11 cellular contexts compared by ENCODE assay signal in the genomic region with DNA sequence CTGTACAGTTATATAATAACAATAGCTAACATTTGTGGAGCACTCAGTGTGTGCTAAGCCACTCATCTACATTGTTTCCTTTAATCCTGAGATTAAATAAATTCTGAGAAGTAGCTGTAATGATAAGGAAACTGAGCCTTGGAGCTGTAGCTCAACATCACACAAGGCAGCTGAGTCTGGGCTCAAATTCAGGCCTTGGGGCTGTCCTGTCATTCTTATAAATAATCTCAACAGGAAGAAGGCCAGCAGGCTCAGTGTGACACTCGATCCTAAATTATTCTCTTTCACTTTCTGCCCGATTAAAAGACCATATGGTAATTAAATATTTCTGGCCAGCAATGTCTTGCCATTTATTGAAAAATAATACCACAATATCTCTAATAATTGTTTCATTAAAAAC. TPM values are rescaled to one million over a fixed set of nuclear protein-coding genes. Genes with fewer than 3 reads are reported as not detected.
A peak's percentile ranks its signal among the peaks of the same experiment; 100 is the strongest.
DNase-seq lines count a peak whose midpoint lies in the region; ATAC-seq, FAIRE-seq and TF ChIP-seq lines count a peak whose summit lies in the region.
"Had no signal": no experiment of that assay in that cellular context is flagged by ENCODE, and none has a peak within 500 bp of the region (broad histone marks: within the 10 kb centered on the region; RNA-seq: fewer than 3 reads in every experiment).

No MANE protein-coding gene starts in this region.

- H3K27me3 Mint-ChIP-seq in nephron (ENCODE audit: low read depth) = no peaks in the 10 kb centered on the region
- H3K27me3 Mint-ChIP-seq: activated CD4-positive, alpha-beta T cell treated with anti-CD3 and anti-CD28 coated beads, Interleukin-2, amount 10 ng/mL, durations not matched to agents 24 days and 14 days; stimulated activated naive CD8-positive, alpha-beta T cell treated with anti-CD3 and anti-CD28 coated beads, Interleukin-15, Interleukin-2, amounts not matched to agents 100 ng/mL and 50 ng/mL, for 24 hours had no signal

- H3K9me3 Mint-ChIP-seq in nephron = no peaks in the 10 kb centered on the region
- H3K9me3 Mint-ChIP-seq: activated CD4-positive, alpha-beta T cell treated with anti-CD3 and anti-CD28 coated beads, Interleukin-2, amount 10 ng/mL, durations not matched to agents 24 days and 14 days; stimulated activated naive CD8-positive, alpha-beta T cell treated with anti-CD3 and anti-CD28 coated beads, Interleukin-15, Interleukin-2, amounts not matched to agents 100 ng/mL and 50 ng/mL, for 24 hours had no signal

- 0 out of 2 replicates have a peak overlapping the region, but pooled peaks have one; percentile 1 for H3K4me2 ChIP-seq in K562 (ENCODE audit: insufficient read depth, low read length)

- peak overlapping the region; percentile 21 to 51 (median 43) for H3K27ac Mint-ChIP-seq in nephron
- H3K27ac Mint-ChIP-seq: stimulated activated naive CD8-positive, alpha-beta T cell treated with anti-CD3 and anti-CD28 coated beads, Interleukin-15, Interleukin-2, amounts not matched to agents 100 ng/mL and 50 ng/mL, for 24 hours had no signal

- peaks cover 48% of the 10 kb centered on the region for H3K4me1 Mint-ChIP-seq in nephron

- FAIRE-seq in K562 (lab: Jason Lieb, UNC) = no peak
- FAIRE-seq: GM12892 had no signal

- peak overlapping the region; percentile 20; the same call in 1 of the 2 replicates for H2AFZ ChIP-seq in K562 (ENCODE audit: low read depth, low read length)

- intact Hi-C loops in K562 (cut with micrococcal nuclease) = no loop called here

- no peaks in the 10 kb centered on the region for H3K79me2 ChIP-seq in K562 (ENCODE audit: control insufficient read depth, insufficient read depth, low read length)

- BruUV-seq in K562 (replicated peaks; lab: Mats Ljungman, UMichigan) = no TSS peak

- H3K4me3 Mint-ChIP-seq in nephron = no peak overlapping the region
- H3K4me3 Mint-ChIP-seq: activated CD4-positive, alpha-beta T cell treated with anti-CD3 and anti-CD28 coated beads, Interleukin-2, amount 10 ng/mL, durations not matched to agents 24 days and 14 days; stimulated activated naive CD8-positive, alpha-beta T cell treated with anti-CD3 and anti-CD28 coated beads, Interleukin-15, Interleukin-2, amounts not matched to agents 100 ng/mL and 50 ng/mL, for 24 hours had no signal

- H3K27ac ChIP-seq in K562 (ENCODE audit: extremely low read depth, low read depth, low read length) = 0 out of 3 replicates have a peak overlapping the region, but pooled peaks have one; percentile 8

- no peak for TF ChIP-seq CTCF in K562 (IDR thresholded peaks at IDR 0.05 in 2 of 3, conservative IDR thresholded peaks at IDR 0.05 in 1 of 3; ENCODE audit: insufficient read depth in 2 of 3, low read depth in 1 of 3, low read length in 3 of 3)
- TF ChIP-seq CTCF in nephron (IDR thresholded peaks at IDR 0.05; ENCODE audit: unreplicated experiment in 3 of 3) = no peak

- H3K36me3 ChIP-seq in K562 (ENCODE audit: control insufficient read depth, insufficient read depth, low read length) = no peaks in the 10 kb centered on the region

- DNase-seq in NCI-H1694 (lab: John Stamatoyannopoulos, UW) (peak; percentile 33), K562 (ENCODE audit: extremely low read depth in 1 of 4, low spot score in 3 of 4) (no peak), HPDE6-E6E7 (ENCODE audit: extremely low spot score) (no peak)
- DNase-seq: activated CD4-positive, alpha-beta T cell treated with anti-CD3 and anti-CD28 coated beads, Interleukin-2, amount 10 ng/mL, durations not matched to agents 24 days and 14 days; effector CD4-positive, alpha-beta T cell; MV-4-11 had no signal

- H3K27me3 ChIP-seq in K562 (ENCODE audit: control insufficient read depth in 2 of 2, insufficient read depth in 2 of 2, low read length in 2 of 2) = no peaks in the 10 kb centered on the region

- POLR2A ChIA-PET in K562 (lab: Yijun Ruan, JAX) = interaction anchor here (0.9 to 1.0 kb wide), 3 partner anchors 14 to 46 kb away, joined by 3 to 5 read pairs (median 3); no protein-coding TSS in a partner anchor

- TF ChIP-seq POLR2A in K562 (conservative IDR thresholded peaks at IDR 0.05) = no peak

- ATAC-seq in K562 (no peak; the same call in 2 of the 3 replicates), HG03045 (IDR thresholded peaks at IDR 0.05; ENCODE audit: unreplicated experiment) (no peak), GM19395 (IDR thresholded peaks at IDR 0.05; ENCODE audit: unreplicated experiment) (no peak)

- TF ChIP-seq RAD21 in K562 (CRISPR knock-in tag; conservative IDR thresholded peaks at IDR 0.05 in 1 of 2, IDR thresholded peaks at IDR 0.05 in 1 of 2) = no peak

- 20% methylated on average over 2 of the region's 2 CpGs for WGBS in K562 (ENCODE audit: insufficient coverage, low coverage, missing lambda C conversion rate)

- no peaks in the 10 kb centered on the region for H3K9me3 ChIP-seq in K562 (replicated peaks; ENCODE audit: control insufficient read depth, insufficient read depth, low read depth, low read length)

- H4K20me1 ChIP-seq in K562 (replicated peaks; ENCODE audit: control insufficient read depth, insufficient read depth, low read length) = no peaks in the 10 kb centered on the region

- H3K9me1 ChIP-seq in K562 (ENCODE audit: control insufficient read depth, insufficient read depth, low read length) = no peaks in the 10 kb centered on the region

- H3K36me3 Mint-ChIP-seq in nephron (ENCODE audit: low read depth) = peaks cover 4% of the 10 kb centered on the region

- H3K4me1 ChIP-seq in K562 (replicated peaks in 1 of 2; ENCODE audit: control insufficient read depth in 2 of 2, insufficient read depth in 2 of 2, low read length in 2 of 2) = peaks cover 4 to 19% of the 10 kb centered on the region in 2 experiments; a peak in 3 of 5 replicates

- CTCF ChIA-PET in K562 (lab: Yijun Ruan, JAX; ENCODE audit: low intra/inter-chr PET ratio) = interaction anchor here (0.5 kb wide), 1 partner anchor 342 kb away, joined by 3 read pairs; no protein-coding TSS in a partner anchor

- H3K9ac ChIP-seq in K562 (ENCODE audit: insufficient read depth in 1 of 2, low read depth in 2 of 2, low read length in 2 of 2) = 0 out of 4 replicates have a peak overlapping the region, but pooled peaks of 1 of the 2 experiments have one; percentile 4

- no peak overlapping the region for H3K4me3 ChIP-seq in K562

- in situ Hi-C loops in K562 (cut with MboI) = no loop called here

- TF ChIP-seq EP300 in K562 (IDR thresholded peaks at IDR 0.05; ENCODE audit: low read length) = no peak

RNA-seq across cellular contexts. Expression of a gene that starts 24.5 kb away (rescaled TPM):
- total RNA-seq in K562 (2011; cell fraction: chromatin; rRNA removed; ENCODE audit: low replicate concordance) = 6.1 and 9.5 TPM in 2 replicates
- total RNA-seq in K562 (2011; cell fraction: nucleolus; rRNA removed) = 15.8 and 17.9 TPM in 2 replicates
- 8.5 and 10.2 TPM in 2 replicates for total RNA-seq in K562 (2011; cell fraction: nucleoplasm; rRNA removed)
- total RNA-seq in K562 (2014; rRNA removed) (32.0 and 35.2 TPM in 2 replicates), K562 (2014; rRNA removed; fragmentation: Illumina TruSeq; extraction: Trizol) (13.5 and 16.0 TPM in 2 replicates), K562 (2015; rRNA removed; fragmentation: Illumina TruSeq; extraction: Trizol) (16.8 and 18.6 TPM in 2 replicates), K562 (2021) (23.9 and 27.3 TPM in 2 replicates)
- polyA plus RNA-seq in K562 (2011; rRNA removed) (12.9 and 13.7 TPM in 2 replicates), K562 (2014; fragmentation: Illumina TruSeq; extraction: Trizol) (15.5 and 17.5 TPM in 2 replicates), K562 (2014; fragmentation: Nextera tagmentation; extraction: Ambion mirVana) (1 to 10 TPM; 2.6 to 3.0 TPM), K562 (2014; rRNA removed) (21.0 and 21.9 TPM in 2 replicates)
- 5.9 and 6.8 TPM in 2 replicates for polyA plus RNA-seq in K562 (2011; cell fraction: cytosol; rRNA removed)
- 10.1 and 11.6 TPM in 2 replicates for polyA plus RNA-seq in K562 (2011; cell fraction: nucleus; rRNA removed)
- polyA plus RNA-seq in K562 (2012) = 22.9 and 24.9 TPM in 2 replicates
- 8.8 and 9.9 TPM in 2 replicates for polyA minus RNA-seq in K562 (2011; rRNA and poly(A)+ RNA removed)
- 5.1 and 8.9 TPM in 2 replicates for polyA minus RNA-seq in K562 (2011; cell fraction: cytosol; rRNA and poly(A)+ RNA removed)
- polyA minus RNA-seq in K562 (2011; cell fraction: nucleus; rRNA and poly(A)+ RNA removed) = 13.9 and 27.3 TPM in 2 replicates

RNA-seq across cellular contexts. Expression of a gene that starts 43.8 kb away (rescaled TPM):
- 1.2 and 1.3 TPM in 2 replicates for total RNA-seq in K562 (2011; cell fraction: chromatin; rRNA removed; ENCODE audit: low replicate concordance)
- 1.6 and 1.7 TPM in 2 replicates for total RNA-seq in K562 (2011; cell fraction: nucleolus; rRNA removed)
- 2.1 and 2.5 TPM in 2 replicates for total RNA-seq in K562 (2011; cell fraction: nucleoplasm; rRNA removed)
- total RNA-seq in K562 (2014; rRNA removed) = 0.41 and 2.0 TPM in 2 replicates
- total RNA-seq in K562 (2014; rRNA removed; fragmentation: Illumina TruSeq; extraction: Trizol) = 0.61 and 0.65 TPM in 2 replicates
- 1.1 TPM in 2 replicates for total RNA-seq in K562 (2015; rRNA removed; fragmentation: Illumina TruSeq; extraction: Trizol)
- total RNA-seq in K562 (2021) = 0.89 and 0.93 TPM in 2 replicates
- polyA plus RNA-seq in K562 (2011; rRNA removed) = 0.49 and 0.84 TPM in 2 replicates
- 0.30 and 0.35 TPM in 2 replicates for polyA plus RNA-seq in K562 (2011; cell fraction: cytosol; rRNA removed)
- polyA plus RNA-seq in K562 (2011; cell fraction: nucleus; rRNA removed) = 0.74 and 0.97 TPM in 2 replicates
- 0.82 and 1.4 TPM in 2 replicates for polyA plus RNA-seq in K562 (2012)
- polyA plus RNA-seq in K562 (2014; fragmentation: Illumina TruSeq; extraction: Trizol) = 0.46 and 0.61 TPM in 2 replicates
- polyA plus RNA-seq in K562 (2014; fragmentation: Nextera tagmentation; extraction: Ambion mirVana) = under 1 TPM; 0.28 to 0.45 TPM
- 0.45 and 0.93 TPM in 2 replicates for polyA plus RNA-seq in K562 (2014; rRNA removed)
- polyA minus RNA-seq in K562 (2011; rRNA and poly(A)+ RNA removed) = 0.74 and 1.1 TPM in 2 replicates
- polyA minus RNA-seq in K562 (2011; cell fraction: cytosol; rRNA and poly(A)+ RNA removed) = 0.36 and 1.2 TPM in 2 replicates
- 1.5 and 2.2 TPM in 2 replicates for polyA minus RNA-seq in K562 (2011; cell fraction: nucleus; rRNA and poly(A)+ RNA removed)

RNA-seq across cellular contexts. Expression of a gene that starts 45.7 kb away (rescaled TPM):
- total RNA-seq in K562 (2011; cell fraction: chromatin; rRNA removed; ENCODE audit: low replicate concordance) = 0.65 and 0.70 TPM in 2 replicates
- 0.53 TPM in 1 of 2 replicates, not detected in the other for total RNA-seq in K562 (2011; cell fraction: nucleolus; rRNA removed)
- 0.44 and 0.53 TPM in 2 replicates for total RNA-seq in K562 (2011; cell fraction: nucleoplasm; rRNA removed)
- total RNA-seq in K562 (2014; rRNA removed) = 0.08 TPM in 1 of 2 replicates, not detected in the other
- 0.73 and 0.76 TPM in 2 replicates for total RNA-seq in K562 (2014; rRNA removed; fragmentation: Illumina TruSeq; extraction: Trizol)
- 0.15 and 0.22 TPM in 2 replicates for total RNA-seq in K562 (2015; rRNA removed; fragmentation: Illumina TruSeq; extraction: Trizol)
- total RNA-seq in K562 (2021) = 0.35 TPM in 1 of 2 replicates, not detected in the other
- polyA plus RNA-seq in K562 (2011; rRNA removed) = 0.35 and 0.40 TPM in 2 replicates
- polyA plus RNA-seq in K562 (2011; cell fraction: cytosol; rRNA removed) = 0.07 and 0.46 TPM in 2 replicates
- polyA plus RNA-seq in K562 (2011; cell fraction: nucleus; rRNA removed) = 0.63 and 0.65 TPM in 2 replicates
- polyA plus RNA-seq in K562 (2012) = 0.16 and 0.44 TPM in 2 replicates
- 0.40 and 0.62 TPM in 2 replicates for polyA plus RNA-seq in K562 (2014; fragmentation: Illumina TruSeq; extraction: Trizol)
- polyA plus RNA-seq in K562 (2014; fragmentation: Nextera tagmentation; extraction: Ambion mirVana) = under 1 TPM; 0.22 to 0.35 TPM
- polyA plus RNA-seq in K562 (2014; rRNA removed) = 0.24 TPM in 1 of 2 replicates, not detected in the other
- polyA minus RNA-seq in K562 (2011; rRNA and poly(A)+ RNA removed) = 0.72 TPM in 1 of 2 replicates, not detected in the other
- polyA minus RNA-seq in K562 (2011; cell fraction: cytosol; rRNA and poly(A)+ RNA removed) = not detected in 2 replicates
- 0.78 TPM in 1 of 2 replicates, not detected in the other for polyA minus RNA-seq in K562 (2011; cell fraction: nucleus; rRNA and poly(A)+ RNA removed)
